8 cellular contexts compared by ENCODE assay signal in genomic region chr20:61896058-61896961, GRCh38.
A peak's percentile ranks its signal among the peaks of the same experiment; 100 is the strongest.
DNase-seq lines count a peak whose midpoint lies in the region; ATAC-seq and TF ChIP-seq lines count a peak whose summit lies in the region.

No MANE protein-coding gene starts in this region.

- H3K4me3 Mint-ChIP-seq in activated T-cell treated with anti-CD3 and anti-CD28 coated beads, Interleukin-2, amount 50 U/mL, for 72 hours, result no peak overlapping the region

- H3K36me3 Mint-ChIP-seq in activated T-cell treated with anti-CD3 and anti-CD28 coated beads, Interleukin-2, amount 50 U/mL, for 72 hours (ENCODE audit: insufficient read depth in 2 of 2), result no peaks in the 10 kb centered on the region

- H3K4me3 ChIP-seq in AG04450 (ENCODE audit: low read depth, low read length) (no peak overlapping the region), GM12875 (ENCODE audit: low read depth, low read length) (no peak overlapping the region)

- H3K27ac ChIP-seq in AG04450 (ENCODE audit: low read depth, low read length), result no peak overlapping the region

- H3K27me3 ChIP-seq in AG04450 (ENCODE audit: control insufficient read depth, insufficient read depth, low read length), result peaks cover 2% of the 10 kb centered on the region

- ATAC-seq in activated T-cell treated with anti-CD3 and anti-CD28 coated beads, Interleukin-2, amount 50 U/mL, for 72 hours (replicated peaks in 1 of 2), result peak in 1 of 2 donors; percentile 30
- ATAC-seq in GM18519 (IDR thresholded peaks at IDR 0.05; ENCODE audit: low FRiP score, unreplicated experiment) (no peak), GM21825 (IDR thresholded peaks at IDR 0.05; ENCODE audit: unreplicated experiment) (no peak)

- H3K27me3 Mint-ChIP-seq in activated T-cell treated with anti-CD3 and anti-CD28 coated beads, Interleukin-2, amount 50 U/mL, for 72 hours (ENCODE audit: low read depth), result no peaks in the 10 kb centered on the region

- peaks cover 4% of the 10 kb centered on the region for H3K9me3 ChIP-seq in AG04450 (ENCODE audit: control insufficient read depth, insufficient read depth, low read length)

- no peaks in the 10 kb centered on the region for H3K4me1 Mint-ChIP-seq in activated T-cell treated with anti-CD3 and anti-CD28 coated beads, Interleukin-2, amount 50 U/mL, for 72 hours (ENCODE audit: low read depth)

- no peaks in the 10 kb centered on the region for H3K9me3 Mint-ChIP-seq in activated T-cell treated with anti-CD3 and anti-CD28 coated beads, Interleukin-2, amount 50 U/mL, for 72 hours

- no peak overlapping the region for H3K27ac Mint-ChIP-seq in activated T-cell treated with anti-CD3 and anti-CD28 coated beads, Interleukin-2, amount 50 U/mL, for 72 hours

- DNase-seq in AG04450 (ENCODE audit: low read depth, low spot score) (no peak), NCI-H2171 (lab: John Stamatoyannopoulos, UW) (peak; percentile 28), head of caudate nucleus (peak in 41 of 42 donors; percentile 16 to 84 (median 68)), retina (peak; percentile 87)
- peak; percentile 15 to 16 for DNase-seq in activated T-cell treated with anti-CD3 and anti-CD28 coated beads, Interleukin-2, amount 50 U/mL, for 72 hours

- peak; percentile 84 for TF ChIP-seq CTCF in AG04450 (IDR thresholded peaks at IDR 0.05; ENCODE audit: low read depth, low read length)
- TF ChIP-seq CTCF in GM12875 (IDR thresholded peaks at IDR 0.05; ENCODE audit: borderline replicate concordance, insufficient read depth, low read depth, low read length), result peak; percentile 74

- POLR2A ChIA-PET in AG04450 (lab: Yijun Ruan, JAX), result no interaction called here

- CTCF ChIA-PET in AG04450 (lab: Charles Lee), result interaction anchor here (0.6 to 1.7 kb wide), 21 partner anchors 9 to 1840 kb away, joined by 3 to 13 read pairs (median 3); no protein-coding TSS in a partner anchor

- intact Hi-C loops in head of caudate nucleus (cut with DNase I), result no loop called here
